Comparison of ENCODE assay signal across 18 cellular contexts in genomic region chr11:105706025-105706530, GRCh38.
"Had no signal": no experiment of that assay in that cellular context is flagged by ENCODE, and none has a peak within 500 bp of the region (broad histone marks: within the 10 kb centered on the region; RNA-seq: fewer than 3 reads in every experiment).

No MANE protein-coding gene starts in this region.

- H3K27ac Mint-ChIP-seq: naive B cell; nephron; stimulated activated naive B cell treated with anti-CD40 and anti-IgM and Interleukin-4, amounts not matched to agents 10 μg/mL and 1 μg/mL and 100 μg/mL, for 72 hours; stimulated activated naive CD8-positive, alpha-beta T cell treated with anti-CD3 and anti-CD28 coated beads, Interleukin-15, amount 100 ng/mL, for 72 hours had no signal

- DNase-seq: effector memory CD4-positive, alpha-beta T cell; hippocampal formation; left colon; mesendoderm; naive B cell; psoas muscle; retina; right lobe of liver; stimulated activated CD4-positive, alpha-beta T cell treated with anti-CD3 and anti-CD28 coated beads, Interleukin-4, amount 100 ng/mL, for 24 hours; stimulated activated naive B cell treated with anti-CD40 and anti-IgM and Interleukin-4, amounts not matched to agents 10 μg/mL and 1 μg/mL and 100 μg/mL, for 72 hours; stimulated activated naive CD8-positive, alpha-beta T cell treated with anti-CD3 and anti-CD28 coated beads, Interleukin-15, amount 100 ng/mL, for 72 hours; transverse colon had no signal

- H3K4me3 Mint-ChIP-seq: naive B cell; nephron; stimulated activated naive B cell treated with anti-CD40 and anti-IgM and Interleukin-4, amounts not matched to agents 10 μg/mL and 1 μg/mL and 100 μg/mL, for 72 hours; stimulated activated naive CD8-positive, alpha-beta T cell treated with anti-CD3 and anti-CD28 coated beads, Interleukin-15, amount 100 ng/mL, for 72 hours had no signal

- H3K9me3 Mint-ChIP-seq: naive B cell; nephron; stimulated activated naive B cell treated with anti-CD40 and anti-IgM and Interleukin-4, amounts not matched to agents 10 μg/mL and 1 μg/mL and 100 μg/mL, for 72 hours; stimulated activated naive CD8-positive, alpha-beta T cell treated with anti-CD3 and anti-CD28 coated beads, Interleukin-15, amount 100 ng/mL, for 72 hours had no signal

- ATAC-seq: esophagus mucosa; gastroesophageal sphincter; left colon; psoas muscle; right lobe of liver; stimulated activated naive B cell treated with anti-CD40 and anti-IgM and Interleukin-4, amounts not matched to agents 10 μg/mL and 1 μg/mL and 100 μg/mL, for 72 hours; stimulated activated naive CD8-positive, alpha-beta T cell treated with anti-CD3 and anti-CD28 coated beads, Interleukin-15, amount 100 ng/mL, for 72 hours had no signal

- H3K9me3 ChIP-seq: gastroesophageal sphincter, neutrophil, psoas muscle, right lobe of liver, thoracic aorta, transverse colon had no signal

- H3K36me3 ChIP-seq: gastroesophageal sphincter, neutrophil, right lobe of liver, thoracic aorta, transverse colon had no signal

- H3K4me1 ChIP-seq: gastroesophageal sphincter, psoas muscle, right lobe of liver, transverse colon had no signal

- H3K36me3 Mint-ChIP-seq: naive B cell; stimulated activated naive B cell treated with anti-CD40 and anti-IgM and Interleukin-4, amounts not matched to agents 10 μg/mL and 1 μg/mL and 100 μg/mL, for 72 hours had no signal

- H3K27me3 Mint-ChIP-seq: naive B cell; stimulated activated naive B cell treated with anti-CD40 and anti-IgM and Interleukin-4, amounts not matched to agents 10 μg/mL and 1 μg/mL and 100 μg/mL, for 72 hours had no signal

- H3K27me3 ChIP-seq: gastroesophageal sphincter, neutrophil, right lobe of liver, transverse colon had no signal

- FAIRE-seq: endometrium had no signal

- H3K27ac ChIP-seq: gastroesophageal sphincter, neutrophil, psoas muscle, right lobe of liver, thoracic aorta, transverse colon had no signal

- H3K4me3 ChIP-seq: gastroesophageal sphincter, psoas muscle, right lobe of liver, thoracic aorta, transverse colon had no signal

- H3K4me1 Mint-ChIP-seq: naive B cell; nephron; stimulated activated naive B cell treated with anti-CD40 and anti-IgM and Interleukin-4, amounts not matched to agents 10 μg/mL and 1 μg/mL and 100 μg/mL, for 72 hours; stimulated activated naive CD8-positive, alpha-beta T cell treated with anti-CD3 and anti-CD28 coated beads, Interleukin-15, amount 100 ng/mL, for 72 hours had no signal
